In the genomic region with DNA sequence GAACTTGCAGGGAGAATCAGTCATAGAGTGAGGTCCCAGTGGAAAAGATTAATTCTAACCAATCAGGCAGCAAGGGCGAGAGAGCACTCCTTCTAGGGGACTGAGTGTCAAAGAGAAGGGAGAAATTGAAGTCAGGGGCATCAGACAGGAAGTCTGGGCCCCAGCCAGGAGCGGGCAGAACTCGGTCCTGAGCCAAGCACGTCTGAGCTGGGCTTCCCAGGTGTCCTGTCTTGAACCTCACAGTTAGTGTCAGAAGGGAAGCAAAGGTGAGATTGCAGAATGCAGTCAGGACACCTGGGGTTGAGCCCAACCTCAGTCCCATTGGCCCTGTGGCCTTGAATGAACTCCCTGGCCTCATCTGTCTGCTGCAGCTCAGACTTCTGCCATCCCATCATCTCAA, we compare ENCODE assay signal across 18 cellular contexts.
DNase-seq lines count a peak whose midpoint lies in the region; FAIRE-seq and TF ChIP-seq lines count a peak whose summit lies in the region.
"Had no signal": no experiment of that assay in that cellular context is flagged by ENCODE, and none has a peak within 500 bp of the region (broad histone marks: within the 10 kb centered on the region; RNA-seq: fewer than 3 reads in every experiment).

No MANE protein-coding gene starts in this region.

- H3K9me3 ChIP-seq in colonic mucosa (no peaks in the 10 kb centered on the region), parathyroid adenoma (ENCODE audit: control insufficient read depth, low read length) (no peaks in the 10 kb centered on the region)
- H3K9me3 ChIP-seq: BE2C, HAP-1 had no signal

- H2AFZ ChIP-seq in parathyroid adenoma = peak overlapping the region; percentile 7

- H3K4me3 ChIP-seq in colonic mucosa (no peak overlapping the region), parathyroid adenoma (ENCODE audit: low read depth, low read length) (no peak overlapping the region)
- H3K4me3 ChIP-seq: HAP-1 had no signal

- H3K9ac ChIP-seq in colonic mucosa (ENCODE audit: low read depth in 2 of 2, low read length in 2 of 2) (no peak overlapping the region), parathyroid adenoma (no peak overlapping the region)

- TF ChIP-seq CTCF in colonic mucosa (IDR thresholded peaks at IDR 0.05) = no peak
- no peak for TF ChIP-seq CTCF in parathyroid adenoma (IDR thresholded peaks at IDR 0.05)

- TF ChIP-seq POLR2A in GM12892 (IDR thresholded peaks at IDR 0.05; ENCODE audit: low read depth, low read length) = no peak

- H3K4me2 ChIP-seq in parathyroid adenoma (ENCODE audit: low read length) = no peak overlapping the region

- no peak for DNase-seq in GM12892 (ENCODE audit: insufficient read length)
- peak; percentile 23 for DNase-seq in NCI-H1436 treated with DMSO at 0.1 percent for 48 hours (lab: John Stamatoyannopoulos, UW)
- DNase-seq in colonic mucosa = peak; percentile 51
- DNase-seq in SKM-1 treated with dmso at 0.1 percent for 144 hours (lab: John Stamatoyannopoulos, UW; ENCODE audit: unreplicated experiment) = no peak
- DNase-seq in NCI-H1417 (lab: John Stamatoyannopoulos, UW) = no peak
- DNase-seq in HPDE6-E6E7 (ENCODE audit: extremely low spot score) = no peak
- DNase-seq: BE2C; C1 segment of cervical spinal cord; CD4-positive, CD25-positive, alpha-beta regulatory T cell; CD8-positive, alpha-beta memory T cell; COR-L47; DMS 273 treated with DMSO at 0.1 percent for 48 hours; DMS53; DND-41; EL had no signal

- intact Hi-C loops in colonic mucosa (cut with DNase I) = no loop called here

- FAIRE-seq in GM12892 (lab: Jason Lieb, UNC) = peak; percentile 17
- FAIRE-seq: GM12891 had no signal

- H3K36me3 ChIP-seq in colonic mucosa = no peaks in the 10 kb centered on the region
- H3K36me3 ChIP-seq in parathyroid adenoma (ENCODE audit: control insufficient read depth, insufficient read depth, low read length) = no peaks in the 10 kb centered on the region
- H3K36me3 ChIP-seq: BE2C, HAP-1 had no signal

- no peaks in the 10 kb centered on the region for H3K27me3 ChIP-seq in colonic mucosa
- no peaks in the 10 kb centered on the region for H3K27me3 ChIP-seq in parathyroid adenoma (ENCODE audit: control insufficient read depth, insufficient read depth, low read length)
- H3K27me3 ChIP-seq: BE2C had no signal

- H3K4me1 ChIP-seq in colonic mucosa (no peaks in the 10 kb centered on the region), parathyroid adenoma (no peaks in the 10 kb centered on the region)
- H3K4me1 ChIP-seq: BE2C, HAP-1 had no signal

- H3K27ac ChIP-seq in colonic mucosa (no peak overlapping the region), parathyroid adenoma (no peak overlapping the region)

- H3K79me2 ChIP-seq in parathyroid adenoma = no peaks in the 10 kb centered on the region

Comparison
In these comparisons a context has a peak if more than half of its experiments do, and no peak if none do; other contexts are left out.
1. DNase-seq: peak in NCI-H1436 treated with DMSO at 0.1 percent for 48 hours (single experiment) and colonic mucosa (single experiment); none in GM12892 (single experiment), SKM-1 treated with dmso at 0.1 percent for 144 hours (single experiment), NCI-H1417 (0 of 3) and HPDE6-E6E7 (single experiment).